In genomic region chr6:158819213-158819976, GRCh38 we compare ENCODE assay signal across 8 cellular contexts. TPM values are rescaled to one million over a fixed set of nuclear protein-coding genes. Genes with fewer than 3 reads are reported as not detected.
A peak's percentile ranks its signal among the peaks of the same experiment; 100 is the strongest.
DNase-seq lines count a peak whose midpoint lies in the region; ATAC-seq, FAIRE-seq and TF ChIP-seq lines count a peak whose summit lies in the region.

TSS of gene EZR (minus strand) at chr6:158819368. CDS start at chr6:158818093, 1,275 bp downstream.

- WGBS in HUES64 = 11% methylated on average over 67 of the region's 67 CpGs

- TF ChIP-seq CTCF in D721Med (IDR thresholded peaks at IDR 0.05; ENCODE audit: insufficient read depth, missing control alignments) = no peak
- TF ChIP-seq CTCF in RWPE1 (conservative IDR thresholded peaks at IDR 0.05; ENCODE audit: low read depth) = no peak
- TF ChIP-seq CTCF in fibroblast of villous mesenchyme (IDR thresholded peaks at IDR 0.05; ENCODE audit: insufficient read depth, low read depth, low read length) = no peak
- peak; percentile 12 for TF ChIP-seq CTCF in neural progenitor cell (IDR thresholded peaks at IDR 0.05)
- TF ChIP-seq CTCF in subcutaneous adipose tissue (IDR thresholded peaks at IDR 0.05; ENCODE audit: low read depth) = no peak

- peak within 1 kb of the TSS; percentile 91 for H2AFZ ChIP-seq in neural progenitor cell (replicated peaks)

- H3F3A ChIP-seq in neural progenitor cell (ENCODE audit: low read depth) = peaks cover 10% of the 10 kb centered on the region

- POLR2A ChIA-PET in RWPE1 (lab: Yijun Ruan, JAX; ENCODE audit: low non-redundant PET) = interaction anchor here (0.6 to 1.3 kb wide), 5 partner anchors 32 to 997 kb away, joined by 3 to 8 read pairs (median 5); no protein-coding TSS in a partner anchor

- peak within 1 kb of the TSS; percentile 86 for H3K27ac ChIP-seq in HUES64 (ENCODE audit: low read depth, low read length)
- peak within 1 kb of the TSS; percentile 96 for H3K27ac ChIP-seq in RWPE1
- no peak within 1 kb of the TSS for H3K27ac ChIP-seq in neural progenitor cell

- ATAC-seq in GM21381 (IDR thresholded peaks at IDR 0.05; ENCODE audit: unreplicated experiment) = peak; percentile 48

- H3K4me1 ChIP-seq in HUES64 (ENCODE audit: insufficient read depth, low read length) (peaks cover 26% of the 10 kb centered on the region), neural progenitor cell (peaks cover 29% of the 10 kb centered on the region)

- H3K79me2 ChIP-seq in neural progenitor cell (ENCODE audit: low read depth) = peaks cover 36% of the 10 kb centered on the region

- H3K4me1 Mint-ChIP-seq in activated T-helper 2 cell treated with anti-CD3 and anti-CD28 coated beads, Interferon-gamma antibody, Interleukin-2, Interleukin-4, amounts not matched to agents 10 μg/mL and 5 μg/mL and 100 μg/mL, durations not matched to agents 14 hours and 24 hours and 36 hours (ENCODE audit: low read depth) = peaks cover 41% of the 10 kb centered on the region
- H3K4me1 Mint-ChIP-seq in neural progenitor cell = peaks cover 40% of the 10 kb centered on the region

- peaks cover 38% of the 10 kb centered on the region for H3K36me3 Mint-ChIP-seq in activated T-helper 2 cell treated with anti-CD3 and anti-CD28 coated beads, Interferon-gamma antibody, Interleukin-2, Interleukin-4, amounts not matched to agents 10 μg/mL and 5 μg/mL and 100 μg/mL, durations not matched to agents 14 hours and 24 hours and 36 hours (ENCODE audit: low read depth)
- peaks cover 11% of the 10 kb centered on the region for H3K36me3 Mint-ChIP-seq in neural progenitor cell

- peak within 1 kb of the TSS; percentile 86 for H3K4me2 ChIP-seq in neural progenitor cell

- CTCF ChIA-PET in RWPE1 (lab: Yijun Ruan, JAX) = interaction anchor here (0.6 to 1.0 kb wide), 4 partner anchors 86 to 747 kb away, joined by 3 to 4 read pairs (median 4); no protein-coding TSS in a partner anchor

- H3K4me3 ChIP-seq in HUES64 (ENCODE audit: low read length) (peak within 1 kb of the TSS; percentile 93), fibroblast of villous mesenchyme (ENCODE audit: low read depth, low read length) (peak within 1 kb of the TSS; percentile 87), neural progenitor cell (peak within 1 kb of the TSS; percentile 70)

- H3K4me3 Mint-ChIP-seq in activated T-helper 2 cell treated with anti-CD3 and anti-CD28 coated beads, Interferon-gamma antibody, Interleukin-2, Interleukin-4, amounts not matched to agents 10 μg/mL and 5 μg/mL and 100 μg/mL, durations not matched to agents 14 hours and 24 hours and 36 hours (ENCODE audit: low read depth) = peak within 1 kb of the TSS; percentile 99
- peak within 1 kb of the TSS; percentile 85 for H3K4me3 Mint-ChIP-seq in neural progenitor cell

- peak within 1 kb of the TSS; percentile 89 for H3K27ac Mint-ChIP-seq in activated T-helper 2 cell treated with anti-CD3 and anti-CD28 coated beads, Interferon-gamma antibody, Interleukin-2, Interleukin-4, amounts not matched to agents 10 μg/mL and 5 μg/mL and 100 μg/mL, durations not matched to agents 14 hours and 24 hours and 36 hours
- peak within 1 kb of the TSS; percentile 75 for H3K27ac Mint-ChIP-seq in neural progenitor cell

- peak; percentile 66 for DNase-seq in D721Med (ENCODE audit: insufficient read length, low spot score)
- peak; percentile 82 for DNase-seq in RWPE1 (ENCODE audit: low spot score)
- peak; percentile 71 for DNase-seq in activated T-helper 2 cell treated with anti-CD3 and anti-CD28 coated beads, Interferon-gamma antibody, Interleukin-2, Interleukin-4, amounts not matched to agents 10 μg/mL and 5 μg/mL and 100 μg/mL, durations not matched to agents 14 hours and 24 hours and 36 hours (ENCODE audit: low spot score)
- peak; percentile 64 for DNase-seq in fibroblast of villous mesenchyme (ENCODE audit: low read depth)
- peak; percentile 91 for DNase-seq in neural progenitor cell (ENCODE audit: low spot score)

- H3K9me3 ChIP-seq in HUES64 (ENCODE audit: insufficient read depth, low read depth, low read length) = 0 out of 2 replicates have a peak, but pooled peaks cover 4% of the 10 kb centered on the region
- no peaks in the 10 kb centered on the region for H3K9me3 ChIP-seq in neural progenitor cell (ENCODE audit: low read depth)

- intact Hi-C loops in activated T-helper 2 cell treated with anti-CD3 and anti-CD28 coated beads, Interferon-gamma antibody, Interleukin-2, Interleukin-4, amounts not matched to agents 10 μg/mL and 5 μg/mL and 100 μg/mL, durations not matched to agents 14 hours and 24 hours and 36 hours (cut with micrococcal nuclease) = loop anchor here (1.0 to 10.0 kb wide), 6 partner anchors 50 to 1195 kb away; partner anchors contain the start of gene TAGAP

- no peaks in the 10 kb centered on the region for H3K27me3 Mint-ChIP-seq in activated T-helper 2 cell treated with anti-CD3 and anti-CD28 coated beads, Interferon-gamma antibody, Interleukin-2, Interleukin-4, amounts not matched to agents 10 μg/mL and 5 μg/mL and 100 μg/mL, durations not matched to agents 14 hours and 24 hours and 36 hours (ENCODE audit: low read depth)
- H3K27me3 Mint-ChIP-seq in neural progenitor cell (ENCODE audit: insufficient read depth, low read depth) = peaks cover 8% of the 10 kb centered on the region

- no peaks in the 10 kb centered on the region for H3K9me3 Mint-ChIP-seq in activated T-helper 2 cell treated with anti-CD3 and anti-CD28 coated beads, Interferon-gamma antibody, Interleukin-2, Interleukin-4, amounts not matched to agents 10 μg/mL and 5 μg/mL and 100 μg/mL, durations not matched to agents 14 hours and 24 hours and 36 hours
- H3K9me3 Mint-ChIP-seq in neural progenitor cell = peaks cover 4% of the 10 kb centered on the region

- H3K27me3 ChIP-seq in HUES64 (ENCODE audit: insufficient read depth, low read length) (no peaks in the 10 kb centered on the region), neural progenitor cell (no peaks in the 10 kb centered on the region)

- H3K9ac ChIP-seq in HUES64 (ENCODE audit: low read depth, low read length) (peak within 1 kb of the TSS; percentile 80), neural progenitor cell (peak within 1 kb of the TSS; percentile 47)

- H3K36me3 ChIP-seq in HUES64 (ENCODE audit: insufficient read depth, low read length) (peaks cover 33% of the 10 kb centered on the region), neural progenitor cell (peaks cover 3% of the 10 kb centered on the region)

- FAIRE-seq in D721Med (lab: Jason Lieb, UNC) = no peak

- peaks cover 36% of the 10 kb centered on the region for H4K20me1 ChIP-seq in neural progenitor cell (ENCODE audit: low read depth)

RNA-seq across cellular contexts. Expression of gene EZR, which starts in this region (rescaled TPM):
- 158 TPM for polyA plus RNA-seq in HUES64 (2013, experiment 1 of 2)
- polyA plus RNA-seq in HUES64 (2013, experiment 2 of 2) = 143 TPM
- 204 and 206 TPM in 2 replicates for total RNA-seq in activated T-helper 2 cell treated with anti-CD3 and anti-CD28 coated beads, Interferon-gamma antibody, Interleukin-2, Interleukin-4, amounts not matched to agents 10 μg/mL and 5 μg/mL and 100 μg/mL, durations not matched to agents 14 hours and 24 hours and 36 hours
- 100 and 116 TPM in 2 replicates for total RNA-seq in fibroblast of villous mesenchyme
- 52.0 and 61.4 TPM in 2 replicates for total RNA-seq in neural progenitor cell (ENCODE audit: low replicate concordance)
- 10 to 100 TPM; 28.6 to 40.3 (median 33.7) TPM for total RNA-seq in subcutaneous adipose tissue
